ENCODE assay signal across 2 cellular contexts in the genomic region with DNA sequence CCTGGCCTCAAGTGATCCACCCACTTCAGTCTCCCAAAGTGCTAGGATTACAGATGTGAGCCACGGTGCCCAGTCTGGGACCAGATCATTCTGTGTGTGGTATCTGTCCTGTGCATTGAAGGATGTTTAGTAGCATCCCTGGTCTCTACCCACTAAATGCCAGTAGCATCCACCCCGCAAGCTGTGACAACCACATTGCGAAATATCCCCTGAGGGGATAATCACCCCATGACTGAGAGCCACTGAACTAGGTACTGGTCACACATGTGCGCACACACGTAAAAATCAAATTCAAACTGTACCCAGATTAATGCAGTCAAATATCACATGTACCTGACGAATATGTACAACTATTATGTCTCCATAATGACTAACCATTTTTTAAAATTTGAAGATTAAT.
TF ChIP-seq lines count a peak whose summit lies in the region.

No MANE protein-coding gene starts in this region.

TF ChIP-seq in IMR-90, 13 proteins besides CTCF, POLR2A, EP300 and RAD21:
- TF ChIP-seq MXI1 (IDR thresholded peaks at IDR 0.05; ENCODE audit: borderline replicate concordance, low read depth, low read length) = no peak
- TF ChIP-seq MAFK (IDR thresholded peaks at IDR 0.05; ENCODE audit: low read depth, low read length) = no peak
- no peak for TF ChIP-seq RCOR1 (IDR thresholded peaks at IDR 0.05; ENCODE audit: insufficient replicate concordance, low read length)
- peak; percentile 67 for TF ChIP-seq CEBPB (IDR thresholded peaks at IDR 0.05; ENCODE audit: low read depth, low read length)
- TF ChIP-seq MAZ (IDR thresholded peaks at IDR 0.05; ENCODE audit: borderline replicate concordance, low read depth, low read length) = no peak

TF ChIP-seq in H1, 55 proteins besides CTCF, POLR2A, EP300 and RAD21:
- TF ChIP-seq BACH1 (IDR thresholded peaks at IDR 0.05; ENCODE audit: low read length) = no peak
- TF ChIP-seq CEBPB (IDR thresholded peaks at IDR 0.05; ENCODE audit: low read depth, low read length) = peak; percentile 65
- TF ChIP-seq, protein P1, sequence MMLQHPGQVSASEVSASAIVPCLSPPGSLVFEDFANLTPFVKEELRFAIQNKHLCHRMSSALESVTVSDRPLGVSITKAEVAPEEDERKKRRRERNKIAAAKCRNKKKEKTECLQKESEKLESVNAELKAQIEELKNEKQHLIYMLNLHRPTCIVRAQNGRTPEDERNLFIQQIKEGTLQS (IDR thresholded peaks at IDR 0.05; ENCODE audit: insufficient read depth, low read depth, low read length) = no peak
- no peak for TF ChIP-seq TBP (IDR thresholded peaks at IDR 0.05; ENCODE audit: low read depth, low read length)
- TF ChIP-seq GTF2F1 (IDR thresholded peaks at IDR 0.05; ENCODE audit: borderline replicate concordance, low read depth, low read length) = no peak
TF ChIP-seq in H1: peak in this region for 1.
